In the genomic region with DNA sequence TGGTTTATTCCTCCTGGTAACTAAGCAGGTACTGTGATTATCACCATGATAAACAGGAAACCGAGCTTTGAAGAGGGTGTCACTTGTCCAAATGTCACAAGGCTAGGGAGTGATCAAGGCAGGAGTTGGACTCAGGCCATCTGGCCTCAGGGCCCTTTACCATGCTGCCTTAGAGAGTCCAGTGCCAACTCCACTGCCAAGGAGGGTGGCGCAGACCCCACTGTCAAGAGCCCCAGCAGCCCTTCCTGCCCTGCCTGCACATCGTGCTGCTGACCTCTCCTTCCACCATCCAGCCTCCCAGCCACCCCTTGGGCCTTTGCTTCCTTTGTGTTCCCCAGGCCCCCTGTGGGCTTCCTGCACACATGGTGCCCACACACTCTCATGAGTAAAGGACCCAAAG, we compare ENCODE assay signal across 14 cellular contexts. TPM values are rescaled to one million over a fixed set of nuclear protein-coding genes. Genes with fewer than 3 reads are reported as not detected.
A peak's percentile ranks its signal among the peaks of the same experiment; 100 is the strongest.
DNase-seq lines count a peak whose midpoint lies in the region; ATAC-seq and TF ChIP-seq lines count a peak whose summit lies in the region.
"Had no signal": no experiment of that assay in that cellular context is flagged by ENCODE, and none has a peak within 500 bp of the region (broad histone marks: within the 10 kb centered on the region; RNA-seq: fewer than 3 reads in every experiment).

No MANE protein-coding gene starts in this region.

- H3K9me3 ChIP-seq in RWPE2 (ENCODE audit: severe bottlenecking) (no peaks in the 10 kb centered on the region), right atrium auricular region (no peaks in the 10 kb centered on the region), gastrocnemius medialis (no peaks in the 10 kb centered on the region)

- H3K27me3 Mint-ChIP-seq in activated T-helper 2 cell treated with anti-CD3 and anti-CD28 coated beads, Interferon-gamma antibody, Interleukin-2, Interleukin-4, amounts not matched to agents 10 μg/mL and 5 μg/mL and 100 μg/mL, durations not matched to agents 14 hours and 24 hours and 36 hours (ENCODE audit: low read depth) = no peaks in the 10 kb centered on the region

- H3K36me3 Mint-ChIP-seq in activated T-helper 2 cell treated with anti-CD3 and anti-CD28 coated beads, Interferon-gamma antibody, Interleukin-2, Interleukin-4, amounts not matched to agents 10 μg/mL and 5 μg/mL and 100 μg/mL, durations not matched to agents 14 hours and 24 hours and 36 hours (ENCODE audit: low read depth) = no peaks in the 10 kb centered on the region
- H3K36me3 Mint-ChIP-seq: WTC11 had no signal

- TF ChIP-seq CTCF in RWPE2 (IDR thresholded peaks at IDR 0.05; ENCODE audit: poor library complexity, severe bottlenecking) = no peak
- TF ChIP-seq CTCF in right atrium auricular region (IDR thresholded peaks at IDR 0.05) = no peak
- TF ChIP-seq CTCF in gastrocnemius medialis (IDR thresholded peaks at IDR 0.05 in 4 of 5, conservative IDR thresholded peaks at IDR 0.05 in 1 of 5) = no peak
- TF ChIP-seq CTCF in foreskin keratinocyte (conservative IDR thresholded peaks at IDR 0.05) = no peak

- DNase-seq in DMS53 treated with DMSO at 0.1 percent for 48 hours (lab: John Stamatoyannopoulos, UW; ENCODE audit: unreplicated experiment) (peak; percentile 1), RWPE2 (ENCODE audit: low spot score) (peak; percentile 24), right atrium auricular region (ENCODE audit: low spot score) (no peak), gastrocnemius medialis (no peak), foreskin keratinocyte (no peak), NCI-H1048 (lab: John Stamatoyannopoulos, UW) (no peak)
- no peak for DNase-seq in activated T-helper 2 cell treated with anti-CD3 and anti-CD28 coated beads, Interferon-gamma antibody, Interleukin-2, Interleukin-4, amounts not matched to agents 10 μg/mL and 5 μg/mL and 100 μg/mL, durations not matched to agents 14 hours and 24 hours and 36 hours (ENCODE audit: low spot score)
- DNase-seq: amygdala, kidney glomerular epithelial cell, NCI-H1092 had no signal

- no peaks in the 10 kb centered on the region for H3K4me1 Mint-ChIP-seq in activated T-helper 2 cell treated with anti-CD3 and anti-CD28 coated beads, Interferon-gamma antibody, Interleukin-2, Interleukin-4, amounts not matched to agents 10 μg/mL and 5 μg/mL and 100 μg/mL, durations not matched to agents 14 hours and 24 hours and 36 hours (ENCODE audit: low read depth)

- H3K27ac ChIP-seq in RWPE2 (ENCODE audit: poor library complexity, severe bottlenecking) (no peak overlapping the region), right atrium auricular region (peak overlapping the region; percentile 74 to 87), gastrocnemius medialis (peak overlapping the region; percentile 72 to 82 (median 77)), foreskin keratinocyte (no peak overlapping the region)
- H3K27ac ChIP-seq: SK-N-MC had no signal

- no peak overlapping the region for H3K4me3 Mint-ChIP-seq in activated T-helper 2 cell treated with anti-CD3 and anti-CD28 coated beads, Interferon-gamma antibody, Interleukin-2, Interleukin-4, amounts not matched to agents 10 μg/mL and 5 μg/mL and 100 μg/mL, durations not matched to agents 14 hours and 24 hours and 36 hours (ENCODE audit: low read depth)
- H3K4me3 Mint-ChIP-seq: WTC11 had no signal

- in situ Hi-C loops in gastrocnemius medialis (cut with MboI; ENCODE audit: low sequenced_read_pairs in 4 of 4) = no loop called here

- H3K4me1 ChIP-seq in RWPE2 (ENCODE audit: insufficient read depth, poor library complexity, severe bottlenecking) = peaks cover 5% of the 10 kb centered on the region
- peaks cover 0 to 89% of the 10 kb centered on the region in 2 donors for H3K4me1 ChIP-seq in right atrium auricular region
- H3K4me1 ChIP-seq in gastrocnemius medialis = peaks cover 48 to 72% of the 10 kb centered on the region in 2 donors
- no peaks in the 10 kb centered on the region for H3K4me1 ChIP-seq in foreskin keratinocyte

- H3K36me3 ChIP-seq in RWPE2 (ENCODE audit: low read depth) = no peaks in the 10 kb centered on the region
- H3K36me3 ChIP-seq in right atrium auricular region = no peaks in the 10 kb centered on the region
- no peaks in the 10 kb centered on the region for H3K36me3 ChIP-seq in gastrocnemius medialis

- H3K27ac Mint-ChIP-seq in activated T-helper 2 cell treated with anti-CD3 and anti-CD28 coated beads, Interferon-gamma antibody, Interleukin-2, Interleukin-4, amounts not matched to agents 10 μg/mL and 5 μg/mL and 100 μg/mL, durations not matched to agents 14 hours and 24 hours and 36 hours = no peak overlapping the region
- H3K27ac Mint-ChIP-seq: WTC11 had no signal

- H3K4me3 ChIP-seq in RWPE2 (ENCODE audit: severe bottlenecking) = no peak overlapping the region
- H3K4me3 ChIP-seq in right atrium auricular region = no peak overlapping the region
- no peak overlapping the region for H3K4me3 ChIP-seq in gastrocnemius medialis
- H3K4me3 ChIP-seq: SK-N-MC had no signal

- intact Hi-C loops in gastrocnemius medialis (cut with DNase I; ENCODE audit: low total_unique reads) = no loop called here
- intact Hi-C loops in activated T-helper 2 cell treated with anti-CD3 and anti-CD28 coated beads, Interferon-gamma antibody, Interleukin-2, Interleukin-4, amounts not matched to agents 10 μg/mL and 5 μg/mL and 100 μg/mL, durations not matched to agents 14 hours and 24 hours and 36 hours (cut with micrococcal nuclease) = no loop called here

- no peaks in the 10 kb centered on the region for H3K27me3 ChIP-seq in RWPE2 (ENCODE audit: insufficient read depth, poor library complexity, severe bottlenecking)
- H3K27me3 ChIP-seq in right atrium auricular region = no peaks in the 10 kb centered on the region
- H3K27me3 ChIP-seq in gastrocnemius medialis = no peaks in the 10 kb centered on the region
- H3K27me3 ChIP-seq in foreskin keratinocyte = peaks cover 2% of the 10 kb centered on the region

- TF ChIP-seq POLR2A in gastrocnemius medialis (IDR thresholded peaks at IDR 0.05) = no peak

- H3K9me3 Mint-ChIP-seq in activated T-helper 2 cell treated with anti-CD3 and anti-CD28 coated beads, Interferon-gamma antibody, Interleukin-2, Interleukin-4, amounts not matched to agents 10 μg/mL and 5 μg/mL and 100 μg/mL, durations not matched to agents 14 hours and 24 hours and 36 hours = no peaks in the 10 kb centered on the region
- H3K9me3 Mint-ChIP-seq: WTC11 had no signal

- ATAC-seq in RWPE2 (ENCODE audit: low read depth) (no peak), gastrocnemius medialis (peak in 1 of 2 donors; percentile 15), foreskin keratinocyte (no peak), HG02938 (IDR thresholded peaks at IDR 0.05; ENCODE audit: unreplicated experiment) (no peak)
- ATAC-seq: HCT116, WTC11 had no signal

RNA-seq across cellular contexts. Expression of a gene that starts 48.3 kb away (rescaled TPM):
- 100 to 1,000 TPM; 393 to 720 TPM for total RNA-seq in right atrium auricular region
- total RNA-seq in gastrocnemius medialis = 100 to 1,000 TPM; 407 to 670 (median 484) TPM
- 0.46 and 0.91 TPM in 2 replicates for total RNA-seq in activated T-helper 2 cell treated with anti-CD3 and anti-CD28 coated beads, Interferon-gamma antibody, Interleukin-2, Interleukin-4, amounts not matched to agents 10 μg/mL and 5 μg/mL and 100 μg/mL, durations not matched to agents 14 hours and 24 hours and 36 hours
- 1.8 and 4.3 TPM in 2 replicates for total RNA-seq in foreskin keratinocyte
- 0.69 and 0.78 TPM in 2 replicates for polyA plus RNA-seq in foreskin keratinocyte

Comparison
In these comparisons a context has a peak if more than half of its experiments do, and no peak if none do; other contexts are left out.
1. DNase-seq: peak in DMS53 treated with DMSO at 0.1 percent for 48 hours (single experiment) and RWPE2 (single experiment); none in right atrium auricular region (single experiment), gastrocnemius medialis (0 of 2), activated T-helper 2 cell treated with anti-CD3 and anti-CD28 coated beads, Interferon-gamma antibody, Interleukin-2, Interleukin-4, amounts not matched to agents 10 μg/mL and 5 μg/mL and 100 μg/mL, durations not matched to agents 14 hours and 24 hours and 36 hours (single experiment), foreskin keratinocyte (0 of 2) and NCI-H1048 (single experiment).
2. H3K27ac ChIP-seq: peak in right atrium auricular region (2 of 2) and gastrocnemius medialis (4 of 4); none in RWPE2 (single experiment) and foreskin keratinocyte (single experiment).
3. RNA of a gene that starts 48.3 kb away (total RNA-seq): 393 to 720 TPM in right atrium auricular region and 407 to 670 TPM in gastrocnemius medialis; 1.8 to 4.3 TPM in foreskin keratinocyte and 0.46 to 0.91 TPM in activated T-helper 2 cell treated with anti-CD3 and anti-CD28 coated beads, Interferon-gamma antibody, Interleukin-2, Interleukin-4, amounts not matched to agents 10 μg/mL and 5 μg/mL and 100 μg/mL, durations not matched to agents 14 hours and 24 hours and 36 hours; every median in the first group is over 10 times any median in the second.